2 cellular contexts compared by ENCODE assay signal in the genomic region with DNA sequence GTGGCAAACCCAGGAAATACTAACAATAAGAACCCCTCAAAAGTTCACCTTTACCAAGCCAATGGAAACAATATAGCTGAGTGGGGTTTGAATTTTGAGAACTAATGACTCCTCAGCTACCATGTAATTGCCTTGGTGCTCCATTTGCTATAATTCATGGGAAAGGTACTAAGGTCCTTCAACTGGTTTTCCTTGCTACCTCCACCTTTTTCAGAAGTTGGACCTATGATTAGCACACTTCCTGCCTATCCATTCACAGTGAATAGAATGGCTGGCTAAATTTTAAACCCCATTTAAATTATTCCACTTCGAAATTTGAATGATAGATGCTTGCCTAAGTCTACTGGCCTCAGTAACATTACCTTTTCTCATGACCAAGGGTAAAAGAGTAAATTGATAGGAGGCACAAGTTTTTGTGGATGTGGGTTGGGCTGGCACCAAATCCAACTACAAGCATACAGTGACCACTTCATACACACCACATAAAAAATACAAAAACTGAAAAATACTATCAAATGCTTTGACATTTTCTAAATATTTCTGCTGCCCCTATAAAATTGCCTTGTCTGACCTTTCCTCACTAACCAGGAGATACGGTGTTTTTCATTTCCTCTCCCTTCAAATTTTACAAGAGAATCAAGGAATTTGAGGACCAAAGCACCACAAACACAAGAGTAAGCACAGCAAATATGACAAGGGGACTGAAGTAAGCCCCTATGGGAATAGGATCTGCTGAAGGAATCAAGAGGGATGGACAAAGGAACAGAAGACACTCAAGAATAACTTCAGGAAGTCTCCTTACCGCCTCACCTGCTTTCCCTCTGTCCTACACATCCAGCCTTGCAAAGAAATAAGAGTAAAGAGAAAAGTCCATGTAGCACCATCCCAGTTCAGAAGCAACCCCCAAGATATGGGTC.
TF ChIP-seq lines count a peak whose summit lies in the region.

No MANE protein-coding gene starts in this region.

TF ChIP-seq in GM23338, 12 proteins besides CTCF, POLR2A, EP300 and RAD21 (continues in another document):
- TF ChIP-seq EZH2phosphoT487 (IDR thresholded peaks at IDR 0.05; ENCODE audit: unreplicated experiment) = no peak
- no peak for TF ChIP-seq NANOG (IDR thresholded peaks at IDR 0.05; ENCODE audit: borderline replicate concordance)
- TF ChIP-seq JUNB (IDR thresholded peaks at IDR 0.05; ENCODE audit: unreplicated experiment) = no peak
- no peak for TF ChIP-seq CREB1 (CRISPR knock-in tag; IDR thresholded peaks at IDR 0.05; ENCODE audit: low read depth)
- no peak for TF ChIP-seq POLR2AphosphoS5 (IDR thresholded peaks at IDR 0.05; ENCODE audit: low read depth)
- TF ChIP-seq ZNF114 (CRISPR knock-in tag; IDR thresholded peaks at IDR 0.05) = no peak
- no peak for TF ChIP-seq STAT1 (IDR thresholded peaks at IDR 0.05; ENCODE audit: unreplicated experiment)
- TF ChIP-seq ZNF331 (CRISPR knock-in tag; IDR thresholded peaks at IDR 0.05; ENCODE audit: low read depth) = no peak
- no peak for TF ChIP-seq EZH2 (IDR thresholded peaks at IDR 0.05; ENCODE audit: low read depth, unreplicated experiment)
- TF ChIP-seq, protein P1, sequence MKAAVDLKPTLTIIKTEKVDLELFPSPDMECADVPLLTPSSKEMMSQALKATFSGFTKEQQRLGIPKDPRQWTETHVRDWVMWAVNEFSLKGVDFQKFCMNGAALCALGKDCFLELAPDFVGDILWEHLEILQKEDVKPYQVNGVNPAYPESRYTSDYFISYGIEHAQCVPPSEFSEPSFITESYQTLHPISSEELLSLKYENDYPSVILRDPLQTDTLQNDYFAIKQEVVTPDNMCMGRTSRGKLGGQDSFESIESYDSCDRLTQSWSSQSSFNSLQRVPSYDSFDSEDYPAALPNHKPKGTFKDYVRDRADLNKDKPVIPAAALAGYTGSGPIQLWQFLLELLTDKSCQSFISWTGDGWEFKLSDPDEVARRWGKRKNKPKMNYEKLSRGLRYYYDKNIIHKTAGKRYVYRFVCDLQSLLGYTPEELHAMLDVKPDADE (IDR thresholded peaks at IDR 0.05) = no peak
- TF ChIP-seq, protein P2, sequence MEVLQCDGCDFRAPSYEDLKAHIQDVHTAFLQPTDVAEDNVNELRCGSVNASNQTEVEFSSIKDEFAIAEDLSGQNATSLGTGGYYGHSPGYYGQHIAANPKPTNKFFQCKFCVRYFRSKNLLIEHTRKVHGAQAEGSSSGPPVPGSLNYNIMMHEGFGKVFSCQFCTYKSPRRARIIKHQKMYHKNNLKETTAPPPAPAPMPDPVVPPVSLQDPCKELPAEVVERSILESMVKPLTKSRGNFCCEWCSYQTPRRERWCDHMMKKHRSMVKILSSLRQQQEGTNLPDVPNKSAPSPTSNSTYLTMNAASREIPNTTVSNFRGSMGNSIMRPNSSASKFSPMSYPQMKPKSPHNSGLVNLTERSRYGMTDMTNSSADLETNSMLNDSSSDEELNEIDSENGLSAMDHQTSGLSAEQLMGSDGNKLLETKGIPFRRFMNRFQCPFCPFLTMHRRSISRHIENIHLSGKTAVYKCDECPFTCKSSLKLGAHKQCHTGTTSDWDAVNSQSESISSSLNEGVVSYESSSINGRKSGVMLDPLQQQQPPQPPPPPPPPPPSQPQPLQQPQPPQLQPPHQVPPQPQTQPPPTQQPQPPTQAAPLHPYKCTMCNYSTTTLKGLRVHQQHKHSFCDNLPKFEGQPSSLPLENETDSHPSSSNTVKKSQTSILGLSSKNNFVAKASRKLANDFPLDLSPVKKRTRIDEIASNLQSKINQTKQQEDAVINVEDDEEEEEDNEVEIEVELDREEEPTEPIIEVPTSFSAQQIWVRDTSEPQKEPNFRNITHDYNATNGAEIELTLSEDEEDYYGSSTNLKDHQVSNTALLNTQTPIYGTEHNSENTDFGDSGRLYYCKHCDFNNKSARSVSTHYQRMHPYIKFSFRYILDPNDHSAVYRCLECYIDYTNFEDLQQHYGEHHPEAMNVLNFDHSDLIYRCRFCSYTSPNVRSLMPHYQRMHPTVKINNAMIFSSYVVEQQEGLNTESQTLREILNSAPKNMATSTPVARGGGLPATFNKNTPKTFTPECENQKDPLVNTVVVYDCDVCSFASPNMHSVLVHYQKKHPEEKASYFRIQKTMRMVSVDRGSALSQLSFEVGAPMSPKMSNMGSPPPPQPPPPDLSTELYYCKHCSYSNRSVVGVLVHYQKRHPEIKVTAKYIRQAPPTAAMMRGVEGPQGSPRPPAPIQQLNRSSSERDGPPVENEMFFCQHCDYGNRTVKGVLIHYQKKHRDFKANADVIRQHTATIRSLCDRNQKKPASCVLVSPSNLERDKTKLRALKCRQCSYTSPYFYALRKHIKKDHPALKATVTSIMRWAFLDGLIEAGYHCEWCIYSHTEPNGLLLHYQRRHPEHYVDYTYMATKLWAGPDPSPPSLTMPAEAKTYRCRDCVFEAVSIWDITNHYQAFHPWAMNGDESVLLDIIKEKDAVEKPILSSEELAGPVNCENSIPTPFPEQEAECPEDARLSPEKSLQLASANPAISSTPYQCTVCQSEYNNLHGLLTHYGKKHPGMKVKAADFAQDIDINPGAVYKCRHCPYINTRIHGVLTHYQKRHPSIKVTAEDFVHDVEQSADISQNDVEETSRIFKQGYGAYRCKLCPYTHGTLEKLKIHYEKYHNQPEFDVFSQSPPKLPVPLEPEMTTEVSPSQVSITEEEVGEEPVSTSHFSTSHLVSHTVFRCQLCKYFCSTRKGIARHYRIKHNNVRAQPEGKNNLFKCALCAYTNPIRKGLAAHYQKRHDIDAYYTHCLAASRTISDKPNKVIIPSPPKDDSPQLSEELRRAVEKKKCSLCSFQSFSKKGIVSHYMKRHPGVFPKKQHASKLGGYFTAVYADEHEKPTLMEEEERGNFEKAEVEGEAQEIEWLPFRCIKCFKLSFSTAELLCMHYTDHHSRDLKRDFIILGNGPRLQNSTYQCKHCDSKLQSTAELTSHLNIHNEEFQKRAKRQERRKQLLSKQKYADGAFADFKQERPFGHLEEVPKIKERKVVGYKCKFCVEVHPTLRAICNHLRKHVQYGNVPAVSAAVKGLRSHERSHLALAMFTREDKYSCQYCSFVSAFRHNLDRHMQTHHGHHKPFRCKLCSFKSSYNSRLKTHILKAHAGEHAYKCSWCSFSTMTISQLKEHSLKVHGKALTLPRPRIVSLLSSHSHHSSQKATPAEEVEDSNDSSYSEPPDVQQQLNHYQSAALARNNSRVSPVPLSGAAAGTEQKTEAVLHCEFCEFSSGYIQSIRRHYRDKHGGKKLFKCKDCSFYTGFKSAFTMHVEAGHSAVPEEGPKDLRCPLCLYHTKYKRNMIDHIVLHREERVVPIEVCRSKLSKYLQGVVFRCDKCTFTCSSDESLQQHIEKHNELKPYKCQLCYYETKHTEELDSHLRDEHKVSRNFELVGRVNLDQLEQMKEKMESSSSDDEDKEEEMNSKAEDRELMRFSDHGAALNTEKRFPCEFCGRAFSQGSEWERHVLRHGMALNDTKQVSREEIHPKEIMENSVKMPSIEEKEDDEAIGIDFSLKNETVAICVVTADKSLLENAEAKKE (CRISPR knock-in tag; IDR thresholded peaks at IDR 0.05) = no peak

TF ChIP-seq in H1, 55 proteins besides CTCF, POLR2A, EP300 and RAD21:
- no peak for TF ChIP-seq TBP (IDR thresholded peaks at IDR 0.05; ENCODE audit: low read depth, low read length)
- TF ChIP-seq PHF8 (conservative IDR thresholded peaks at IDR 0.05; ENCODE audit: low read depth, low read length) = no peak
- no peak for TF ChIP-seq SIN3A (conservative IDR thresholded peaks at IDR 0.05 in 1 of 2, IDR thresholded peaks at IDR 0.05 in 1 of 2; ENCODE audit: low read depth in 1 of 2, low read length in 2 of 2)
- TF ChIP-seq JUN (IDR thresholded peaks at IDR 0.05; ENCODE audit: low read depth, low read length) = no peak
- TF ChIP-seq GABPA (IDR thresholded peaks at IDR 0.05; ENCODE audit: borderline replicate concordance, insufficient read depth, low read length) = no peak
- TF ChIP-seq HDAC6 (IDR thresholded peaks at IDR 0.05; ENCODE audit: low read depth, low read length) = no peak
- TF ChIP-seq CBX5 (IDR thresholded peaks at IDR 0.05; ENCODE audit: low read depth, low read length) = no peak
- TF ChIP-seq KDM4A (IDR thresholded peaks at IDR 0.05; ENCODE audit: low read depth, low read length, severe bottlenecking) = no peak
- no peak for TF ChIP-seq BACH1 (IDR thresholded peaks at IDR 0.05; ENCODE audit: low read length)
- TF ChIP-seq RFX5 (IDR thresholded peaks at IDR 0.05; ENCODE audit: borderline replicate concordance, low read depth, low read length) = no peak
- no peak for TF ChIP-seq BCL11A (IDR thresholded peaks at IDR 0.05; ENCODE audit: low read depth in 2 of 2, low read length in 2 of 2)
- TF ChIP-seq TCF12 (IDR thresholded peaks at IDR 0.05; ENCODE audit: low read depth, low read length) = no peak
- TF ChIP-seq RNF2 (IDR thresholded peaks at IDR 0.05; ENCODE audit: borderline replicate concordance, low read depth, low read length, missing control alignments, poor library complexity, severe bottlenecking) = no peak
- no peak for TF ChIP-seq KDM5A (IDR thresholded peaks at IDR 0.05; ENCODE audit: low read length)
- TF ChIP-seq, protein P3, sequence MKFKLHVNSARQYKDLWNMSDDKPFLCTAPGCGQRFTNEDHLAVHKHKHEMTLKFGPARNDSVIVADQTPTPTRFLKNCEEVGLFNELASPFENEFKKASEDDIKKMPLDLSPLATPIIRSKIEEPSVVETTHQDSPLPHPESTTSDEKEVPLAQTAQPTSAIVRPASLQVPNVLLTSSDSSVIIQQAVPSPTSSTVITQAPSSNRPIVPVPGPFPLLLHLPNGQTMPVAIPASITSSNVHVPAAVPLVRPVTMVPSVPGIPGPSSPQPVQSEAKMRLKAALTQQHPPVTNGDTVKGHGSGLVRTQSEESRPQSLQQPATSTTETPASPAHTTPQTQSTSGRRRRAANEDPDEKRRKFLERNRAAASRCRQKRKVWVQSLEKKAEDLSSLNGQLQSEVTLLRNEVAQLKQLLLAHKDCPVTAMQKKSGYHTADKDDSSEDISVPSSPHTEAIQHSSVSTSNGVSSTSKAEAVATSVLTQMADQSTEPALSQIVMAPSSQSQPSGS (IDR thresholded peaks at IDR 0.05; ENCODE audit: low read length) = no peak
- no peak for TF ChIP-seq ASH2L (IDR thresholded peaks at IDR 0.05; ENCODE audit: low read length)
- TF ChIP-seq, protein P4, sequence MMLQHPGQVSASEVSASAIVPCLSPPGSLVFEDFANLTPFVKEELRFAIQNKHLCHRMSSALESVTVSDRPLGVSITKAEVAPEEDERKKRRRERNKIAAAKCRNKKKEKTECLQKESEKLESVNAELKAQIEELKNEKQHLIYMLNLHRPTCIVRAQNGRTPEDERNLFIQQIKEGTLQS (IDR thresholded peaks at IDR 0.05; ENCODE audit: insufficient read depth, low read depth, low read length) = no peak
- TF ChIP-seq TAF7 (optimal IDR thresholded peaks at IDR 0.05; ENCODE audit: borderline replicate concordance, low read depth, low read length) = no peak
